In the genomic region with DNA sequence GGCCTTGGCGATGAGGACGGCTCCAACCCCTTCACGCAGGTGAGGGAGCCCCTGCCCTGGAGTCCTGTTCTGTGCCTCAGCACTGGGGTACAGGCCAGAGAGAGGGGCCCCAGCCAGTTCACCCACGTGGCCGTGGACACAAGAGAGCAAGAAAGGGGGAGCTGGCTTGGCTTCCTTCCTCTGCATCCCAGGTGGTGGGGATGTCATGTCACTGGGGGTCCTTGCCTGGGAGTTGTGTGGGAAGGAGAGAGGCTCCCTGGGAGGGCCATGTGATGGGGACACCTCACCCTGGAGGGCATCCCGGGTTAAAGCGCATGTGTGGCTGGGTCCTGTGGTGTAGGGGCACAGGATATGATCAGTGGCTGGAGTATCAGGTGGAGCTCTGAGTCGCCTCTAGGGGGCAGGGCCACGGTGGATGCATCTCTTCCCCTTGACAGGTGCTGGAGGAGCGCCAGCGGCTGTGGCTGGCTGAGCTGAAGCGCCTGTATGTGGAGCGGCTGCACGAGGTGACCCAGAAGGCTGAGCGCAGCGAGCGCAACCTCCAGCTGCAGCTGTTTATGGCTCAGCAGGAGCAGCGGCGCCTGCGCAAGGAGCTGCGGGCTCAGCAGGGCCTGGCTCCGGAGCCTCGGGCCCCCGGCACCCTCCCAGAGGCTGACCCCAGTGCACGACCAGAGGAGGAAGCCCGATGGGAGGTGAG, we compare ENCODE assay signal across 8 cellular contexts. TPM values are rescaled to one million over a fixed set of nuclear protein-coding genes. Genes with fewer than 3 reads are reported as not detected.
DNase-seq lines count a peak whose midpoint lies in the region; ATAC-seq and TF ChIP-seq lines count a peak whose summit lies in the region.

No MANE protein-coding gene starts in this region.

- DNase-seq in EH (ENCODE audit: low read depth) (peak; percentile 29), PC-9 (peak; percentile 46 to 57), fibroblast of the aortic adventitia (ENCODE audit: low read depth) (peak; percentile 56), posterior cingulate gyrus (peak in 9 of 10 donors; percentile 32 to 94 (median 76))
- DNase-seq in activated T-cell treated with anti-CD3 and anti-CD28 coated beads, Interleukin-2, amount 50 U/mL, for 1 hour, result peak; percentile 83

- H3K27ac ChIP-seq in PC-9, result no peak overlapping the region

- POLR2A ChIA-PET in PC-9 (lab: Charles Lee; ENCODE audit: unreplicated experiment), result interaction anchor here (0.6 kb wide), 1 partner anchor 43 kb away, joined by 6 read pairs; no protein-coding TSS in a partner anchor

- no peaks in the 10 kb centered on the region for H4K20me1 ChIP-seq in PC-9 (ENCODE audit: insufficient read depth)

- peak; percentile 48; the same call in 1 of the 2 replicates for TF ChIP-seq RAD21 in Ishikawa (IDR thresholded peaks at IDR 0.05; ENCODE audit: low read depth)

- no peaks in the 10 kb centered on the region for H3K9me3 ChIP-seq in PC-9 (ENCODE audit: insufficient read depth, low read depth)

- no peak for TF ChIP-seq EP300 in Ishikawa (IDR thresholded peaks at IDR 0.05; ENCODE audit: borderline replicate concordance)

- no peaks in the 10 kb centered on the region for H3K36me3 ChIP-seq in PC-9 (ENCODE audit: low read depth)

- H3K4me3 ChIP-seq in PC-9 (no peak overlapping the region), fibroblast of the aortic adventitia (ENCODE audit: low read depth, low read length) (peak overlapping the region; percentile 9)

- intact Hi-C loops in PC-9 (cut with micrococcal nuclease; ENCODE audit: unreplicated experiment) (no loop called here), posterior cingulate gyrus (cut with DNase I) (no loop called here)

- CTCF ChIA-PET in PC-9 (lab: Charles Lee), result interaction anchor here (0.6 kb wide), 1 partner anchor 9 kb away, joined by 11 read pairs; no protein-coding TSS in a partner anchor

- BruUV-seq in PC-9 (replicated peaks; lab: Mats Ljungman, UMichigan), result no TSS peak

- H3K4me1 ChIP-seq in PC-9 (replicated peaks; ENCODE audit: insufficient read depth), result peaks cover 24% of the 10 kb centered on the region

- H3K9me2 ChIP-seq in PC-9 (ENCODE audit: insufficient read depth), result no peaks in the 10 kb centered on the region

- peak; percentile 64 for TF ChIP-seq CTCF in PC-9 (conservative IDR thresholded peaks at IDR 0.05)
- TF ChIP-seq CTCF in fibroblast of the aortic adventitia (IDR thresholded peaks at IDR 0.05; ENCODE audit: insufficient read depth, low read length), result peak; percentile 39

- H3K79me2 ChIP-seq in PC-9 (ENCODE audit: low read depth), result no peaks in the 10 kb centered on the region

- ATAC-seq in GM21619 (IDR thresholded peaks at IDR 0.05; ENCODE audit: unreplicated experiment) (peak; percentile 77), esophagus mucosa (no peak)

- peaks cover 18% of the 10 kb centered on the region for H3F3A ChIP-seq in PC-9 (ENCODE audit: insufficient read depth, low read depth)

- no peak overlapping the region for H3K4me2 ChIP-seq in PC-9

- H3K27me3 ChIP-seq in PC-9 (ENCODE audit: insufficient read depth, low read depth), result no peaks in the 10 kb centered on the region

- H2AFZ ChIP-seq in PC-9, result no peak overlapping the region

TF ChIP-seq in Ishikawa, 13 proteins besides CTCF, POLR2A, EP300 and RAD21:
- TF ChIP-seq, protein P1, sequence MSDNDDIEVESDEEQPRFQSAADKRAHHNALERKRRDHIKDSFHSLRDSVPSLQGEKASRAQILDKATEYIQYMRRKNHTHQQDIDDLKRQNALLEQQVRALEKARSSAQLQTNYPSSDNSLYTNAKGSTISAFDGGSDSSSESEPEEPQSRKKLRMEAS (IDR thresholded peaks at IDR 0.05), result peak; percentile 90
- TF ChIP-seq TEAD4 (IDR thresholded peaks at IDR 0.05) (no peak), NFIC (IDR thresholded peaks at IDR 0.05) (peak; percentile 83), FOXM1 (IDR thresholded peaks at IDR 0.05; ENCODE audit: borderline replicate concordance, low read depth) (no peak), TCF12 (IDR thresholded peaks at IDR 0.05; ENCODE audit: low read depth) (0 out of 2 replicates have a peak, but pooled peaks have one; percentile 35)
- TF ChIP-seq, protein P2, sequence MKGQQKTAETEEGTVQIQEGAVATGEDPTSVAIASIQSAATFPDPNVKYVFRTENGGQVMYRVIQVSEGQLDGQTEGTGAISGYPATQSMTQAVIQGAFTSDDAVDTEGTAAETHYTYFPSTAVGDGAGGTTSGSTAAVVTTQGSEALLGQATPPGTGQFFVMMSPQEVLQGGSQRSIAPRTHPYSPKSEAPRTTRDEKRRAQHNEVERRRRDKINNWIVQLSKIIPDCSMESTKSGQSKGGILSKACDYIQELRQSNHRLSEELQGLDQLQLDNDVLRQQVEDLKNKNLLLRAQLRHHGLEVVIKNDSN (IDR thresholded peaks at IDR 0.05), result no peak; the same call in 1 of the 2 replicates

RNA-seq across cellular contexts. Expression of a gene that starts 7.5 kb away (rescaled TPM):
- 0.81 and 1.1 TPM in 2 replicates for total RNA-seq in PC-9 (2021)
- 0.18 and 0.65 TPM in 2 replicates for total RNA-seq in fibroblast of the aortic adventitia (ENCODE audit: low replicate concordance)
- 16.5 TPM for total RNA-seq in esophagus mucosa

RNA-seq across cellular contexts. Expression of a gene that starts 10.0 kb away (rescaled TPM):
- 30.3 and 35.1 TPM in 2 replicates for total RNA-seq in PC-9 (2021)
- total RNA-seq in fibroblast of the aortic adventitia (ENCODE audit: low replicate concordance), result 11.8 and 25.8 TPM in 2 replicates
- 71.5 TPM for total RNA-seq in esophagus mucosa

RNA-seq across cellular contexts. Expression of a gene that starts 32.9 kb away (rescaled TPM):
- total RNA-seq in PC-9 (2021), result 221 and 229 TPM in 2 replicates
- 29.8 and 162 TPM in 2 replicates for total RNA-seq in fibroblast of the aortic adventitia (ENCODE audit: low replicate concordance)
- total RNA-seq in esophagus mucosa, result 179 TPM

Comparison
In these comparisons a context has a peak if more than half of its experiments do, and no peak if none do; other contexts are left out.
1. DNase-seq: peak in every context shown above with its lines; median percentile 83 in activated T-cell treated with anti-CD3 and anti-CD28 coated beads, Interleukin-2, amount 50 U/mL, for 1 hour; 76 in posterior cingulate gyrus; 56 in fibroblast of the aortic adventitia; 52 in PC-9; 29 in EH.